8 cellular contexts compared by ENCODE assay signal in the genomic region with DNA sequence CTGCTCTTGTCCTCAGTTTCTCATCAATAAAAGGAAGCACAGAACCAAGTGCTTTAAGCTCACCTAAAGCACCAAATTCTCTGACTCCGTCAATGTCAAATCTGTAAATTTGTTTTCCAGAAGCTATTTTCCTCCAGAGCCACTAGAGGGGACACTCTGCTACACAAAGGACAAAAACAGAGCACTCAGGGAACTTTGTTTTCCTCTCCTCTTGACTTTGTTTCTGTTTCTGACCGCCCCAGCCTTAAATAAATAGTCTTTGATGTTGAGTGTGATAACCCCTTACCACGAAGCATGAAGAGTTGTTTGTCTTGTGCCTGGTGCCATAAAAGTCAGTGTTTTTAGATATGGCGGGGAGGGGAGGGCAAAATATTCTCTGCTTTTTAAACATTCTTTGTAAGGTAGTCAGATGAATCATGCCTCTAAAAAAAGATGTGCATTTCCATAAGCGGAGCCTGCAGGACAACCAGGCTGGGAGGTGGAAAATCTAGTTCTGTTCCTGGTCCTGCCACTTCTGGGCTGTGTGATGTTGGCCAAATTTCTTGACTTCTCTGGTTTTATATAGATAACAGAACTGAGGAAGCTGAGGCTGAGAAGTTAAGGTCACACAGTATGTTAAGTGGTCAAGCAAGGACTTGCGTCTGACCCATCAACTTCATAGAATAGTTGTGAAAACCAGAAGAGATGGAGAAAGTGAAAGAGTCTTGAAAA. TPM values are rescaled to one million over a fixed set of nuclear protein-coding genes. Genes with fewer than 3 reads are reported as not detected.
DNase-seq lines count a peak whose midpoint lies in the region; ATAC-seq, FAIRE-seq and TF ChIP-seq lines count a peak whose summit lies in the region.

No MANE protein-coding gene starts in this region.

- POLR2A ChIA-PET in A549 (lab: Yijun Ruan, JAX) = interaction anchor here (0.5 to 1.7 kb wide), 5 partner anchors 41 to 1233 kb away, joined by 3 to 11 read pairs (median 4); no protein-coding TSS in a partner anchor

- peak; percentile 86 to 95 for DNase-seq in A549 (ENCODE audit: low read depth in 1 of 2, low spot score in 1 of 2)
- DNase-seq in GM04503 (ENCODE audit: low read depth) = peak; percentile 71
- peak; percentile 47 for DNase-seq in NCI-H345 treated with DMSO at 0.1 percent for 48 hours (lab: John Stamatoyannopoulos, UW; ENCODE audit: unreplicated experiment)
- peak; percentile 91 for DNase-seq in amniotic epithelial cell (ENCODE audit: low read depth)
- DNase-seq in left ventricle myocardium inferior = no peak
- DNase-seq in retina = peak; percentile 44
- no peak for DNase-seq in stimulated activated naive CD4-positive, alpha-beta T cell treated with Interleukin-2 at 50 U/mL for 16 hours (lab: John Stamatoyannopoulos, UW)

- H3K4me3 ChIP-seq in A549 = no peak overlapping the region
- H3K4me3 ChIP-seq in left ventricle myocardium inferior = peak overlapping the region; percentile 39

- intact Hi-C loops in left ventricle myocardium inferior (cut with micrococcal nuclease) = loop anchor here (2.0 kb wide), 1 partner anchor 92 kb away; no protein-coding TSS in a partner anchor

- CTCF ChIA-PET in A549 (lab: Yijun Ruan, JAX) = interaction anchor here (0.6 to 4.5 kb wide), 46 partner anchors 9 to 200 kb away, joined by 3 to 60 read pairs (median 6); no protein-coding TSS in a partner anchor

- ATAC-seq in A549 = peak; percentile 95
- ATAC-seq in HG02852 (IDR thresholded peaks at IDR 0.05; ENCODE audit: unreplicated experiment) = peak; percentile 66

- H3K36me3 ChIP-seq in left ventricle myocardium inferior = no peaks in the 10 kb centered on the region

- peaks cover 16% of the 10 kb centered on the region; the same call in 2 of the 3 replicates for H3K9me3 ChIP-seq in A549
- peaks cover 13% of the 10 kb centered on the region for H3K9me3 ChIP-seq in left ventricle myocardium inferior (replicated peaks)

- peak; percentile 94 to 97 for TF ChIP-seq RAD21 in A549 (conservative IDR thresholded peaks at IDR 0.05 in 1 of 2, IDR thresholded peaks at IDR 0.05 in 1 of 2)

- 18% methylated on average over 6 of the region's 6 CpGs for WGBS in A549 (ENCODE audit: missing lambda C conversion rate)

- H3K27me3 ChIP-seq in left ventricle myocardium inferior (ENCODE audit: low read depth) = no peaks in the 10 kb centered on the region

- TF ChIP-seq CTCF in A549 (IDR thresholded peaks at IDR 0.05) (peak; percentile 92), left ventricle myocardium inferior (IDR thresholded peaks at IDR 0.05; ENCODE audit: borderline replicate concordance) (peak; percentile 88)

- H3K4me1 ChIP-seq in A549 (peaks cover 30% of the 10 kb centered on the region), left ventricle myocardium inferior (peaks cover 9% of the 10 kb centered on the region)

- no peak for TF ChIP-seq POLR2A in A549 (IDR thresholded peaks at IDR 0.05; ENCODE audit: low read length)

- peak overlapping the region; percentile 58 for H3K4me2 ChIP-seq in A549

- FAIRE-seq in A549 (lab: Jason Lieb, UNC) = peak; percentile 63

- H3K27ac ChIP-seq in A549 = peak overlapping the region; percentile 89 to 100
- peak overlapping the region; percentile 54 for H3K27ac ChIP-seq in left ventricle myocardium inferior (replicated peaks)

- peak; percentile 75 to 84; a peak in 3 of 5 replicates for TF ChIP-seq EP300 in A549 (IDR thresholded peaks at IDR 0.05)

TF ChIP-seq in A549, 52 proteins besides CTCF, POLR2A, EP300 and RAD21:
- TF ChIP-seq, protein P1, sequence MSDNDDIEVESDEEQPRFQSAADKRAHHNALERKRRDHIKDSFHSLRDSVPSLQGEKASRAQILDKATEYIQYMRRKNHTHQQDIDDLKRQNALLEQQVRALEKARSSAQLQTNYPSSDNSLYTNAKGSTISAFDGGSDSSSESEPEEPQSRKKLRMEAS (IDR thresholded peaks at IDR 0.05) = peak; percentile 74
- TF ChIP-seq HOXB5 (CRISPR knock-in tag; IDR thresholded peaks at IDR 0.05) (0 out of 2 replicates have a peak, but pooled peaks have one; percentile 15), HDAC2 (IDR thresholded peaks at IDR 0.05) (peak; percentile 92), PHF8 (IDR thresholded peaks at IDR 0.05; ENCODE audit: borderline replicate concordance, low read depth) (no peak), JUNB (IDR thresholded peaks at IDR 0.05) (peak; percentile 84), FOXS1 (CRISPR knock-in tag; IDR thresholded peaks at IDR 0.05) (peak; percentile 78; the same call in 1 of the 2 replicates), KDM1A (IDR thresholded peaks at IDR 0.05; ENCODE audit: low read depth) (peak; percentile 96), RARB (CRISPR knock-in tag; IDR thresholded peaks at IDR 0.05) (0 out of 2 replicates have a peak, but pooled peaks have one; percentile 46), CHD4 (IDR thresholded peaks at IDR 0.05; ENCODE audit: borderline replicate concordance) (peak; percentile 91; the same call in 1 of the 2 replicates), RCOR1 (IDR thresholded peaks at IDR 0.05; ENCODE audit: low read depth, low read length) (peak; percentile 81; the same call in 1 of the 2 replicates), GATA3 (IDR thresholded peaks at IDR 0.05; ENCODE audit: borderline replicate concordance) (peak; percentile 98), SMC3 (IDR thresholded peaks at IDR 0.05) (peak; percentile 97), ZNF302 (CRISPR knock-in tag; IDR thresholded peaks at IDR 0.05) (no peak), FOSL2 (IDR thresholded peaks at IDR 0.05) (no peak; the same call in 1 of the 2 replicates), FOSL2 (CRISPR knock-in tag; IDR thresholded peaks at IDR 0.05) (peak; percentile 81), HOXB13 (CRISPR knock-in tag; IDR thresholded peaks at IDR 0.05; ENCODE audit: low read depth) (peak; percentile 54; the same call in 1 of the 2 replicates), EHF (CRISPR knock-in tag; IDR thresholded peaks at IDR 0.05) (no peak), CEBPB (IDR thresholded peaks at IDR 0.05) (peak in 1 of 2 experiments; percentile 36; a peak in 2 of 4 replicates), JUN (IDR thresholded peaks at IDR 0.05) (peak; percentile 59 to 89; a peak in 4 of 5 replicates), ZFP36 (IDR thresholded peaks at IDR 0.05; ENCODE audit: borderline replicate concordance, partially characterized antibody) (peak; percentile 90), HOXA7 (CRISPR knock-in tag; IDR thresholded peaks at IDR 0.05) (no peak)
- TF ChIP-seq, protein P2, sequence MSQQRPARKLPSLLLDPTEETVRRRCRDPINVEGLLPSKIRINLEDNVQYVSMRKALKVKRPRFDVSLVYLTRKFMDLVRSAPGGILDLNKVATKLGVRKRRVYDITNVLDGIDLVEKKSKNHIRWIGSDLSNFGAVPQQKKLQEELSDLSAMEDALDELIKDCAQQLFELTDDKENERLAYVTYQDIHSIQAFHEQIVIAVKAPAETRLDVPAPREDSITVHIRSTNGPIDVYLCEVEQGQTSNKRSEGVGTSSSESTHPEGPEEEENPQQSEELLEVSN (IDR thresholded peaks at IDR 0.05; ENCODE audit: borderline replicate concordance, low read depth) = no peak

RNA-seq across cellular contexts. Expression of a gene that starts 7.3 kb away (rescaled TPM):
- polyA plus RNA-seq in A549 (2011; rRNA removed) (110 and 141 TPM in 2 replicates), A549 (2017; fragmentation: RNase III; extraction: RNeasy Plus Mini Kit Qiagen cat#74134 plus additional on column Dnase treatment) (70.5 to 80.7 TPM (median 72.0 TPM) in 3 replicates)
- polyA plus RNA-seq in A549 (2012; cell fraction: cytosol; rRNA removed) = 17.2 and 20.9 TPM in 2 replicates
- 16.5 and 23.0 TPM in 2 replicates for polyA plus RNA-seq in A549 (2012; cell fraction: nucleus; rRNA removed)
- polyA minus RNA-seq in A549 (2011; rRNA and poly(A)+ RNA removed) = 205 and 220 TPM in 2 replicates
- 116 TPM for total RNA-seq in left ventricle myocardium inferior

Comparison
In these comparisons a context has a peak if more than half of its experiments do, and no peak if none do; other contexts are left out.
1. DNase-seq: peak in A549 (2 of 2), GM04503 (single experiment), NCI-H345 treated with DMSO at 0.1 percent for 48 hours (single experiment), amniotic epithelial cell (single experiment) and retina (single experiment); none in left ventricle myocardium inferior (single experiment) and stimulated activated naive CD4-positive, alpha-beta T cell treated with Interleukin-2 at 50 U/mL for 16 hours (single experiment).